In the genomic region with DNA sequence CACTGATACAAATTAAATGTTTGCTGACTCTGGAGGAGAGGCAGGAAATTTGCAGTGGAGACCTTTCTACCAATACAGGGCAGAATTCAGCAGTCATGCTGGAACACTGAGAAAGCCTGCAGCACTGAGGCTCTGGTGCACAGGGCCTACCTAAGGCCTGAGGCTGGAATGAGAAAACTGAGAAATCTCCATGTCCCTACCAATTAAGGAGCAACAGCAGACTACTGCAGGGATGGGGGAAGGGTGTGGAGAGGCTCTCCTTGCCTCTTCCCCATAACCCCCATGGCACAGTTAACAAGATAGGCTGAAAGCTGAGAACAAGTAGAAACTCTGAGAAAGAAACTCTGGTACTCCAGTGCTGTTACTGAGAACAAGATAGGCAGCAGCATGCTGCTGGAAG, we compare ENCODE assay signal across 15 cellular contexts. TPM values are rescaled to one million over a fixed set of nuclear protein-coding genes. Genes with fewer than 3 reads are reported as not detected.
DNase-seq lines count a peak whose midpoint lies in the region; ATAC-seq and TF ChIP-seq lines count a peak whose summit lies in the region.
"Had no signal": no experiment of that assay in that cellular context is flagged by ENCODE, and none has a peak within 500 bp of the region (broad histone marks: within the 10 kb centered on the region; RNA-seq: fewer than 3 reads in every experiment).

No MANE protein-coding gene starts in this region.

- H3K4me3 ChIP-seq in H7 (ENCODE audit: insufficient read depth, low read depth, low read length) = no peak overlapping the region
- peak overlapping the region; percentile 54 for H3K4me3 ChIP-seq in SK-N-MC
- H3K4me3 ChIP-seq in endodermal cell (ENCODE audit: low read length) = no peak overlapping the region
- H3K4me3 ChIP-seq in SK-N-SH (ENCODE audit: low read depth in 2 of 2, low read length in 1 of 2) = no peak overlapping the region
- H3K4me3 ChIP-seq in gastrocnemius medialis = no peak overlapping the region
- H3K4me3 ChIP-seq: A549 had no signal

- no peak overlapping the region for H3K27ac Mint-ChIP-seq in endodermal cell
- peak overlapping the region; percentile 65 for H3K27ac Mint-ChIP-seq in nephron progenitor cell
- H3K27ac Mint-ChIP-seq: CD4-positive, alpha-beta memory T cell had no signal

- TF ChIP-seq CTCF in endodermal cell (conservative IDR thresholded peaks at IDR 0.05) (no peak), nephron progenitor cell (IDR thresholded peaks at IDR 0.05) (no peak), SK-N-SH (IDR thresholded peaks at IDR 0.05) (no peak), gastrocnemius medialis (IDR thresholded peaks at IDR 0.05 in 4 of 5, conservative IDR thresholded peaks at IDR 0.05 in 1 of 5) (no peak)

- no peaks in the 10 kb centered on the region for H4K20me1 ChIP-seq in SK-N-SH (ENCODE audit: insufficient read depth)

- H3K9ac ChIP-seq in SK-N-MC (ENCODE audit: insufficient read length) (peak overlapping the region; percentile 29), endodermal cell (ENCODE audit: extremely low read depth, low read length, poor library complexity, severe bottlenecking) (no peak overlapping the region), SK-N-SH (no peak overlapping the region)

- no peaks in the 10 kb centered on the region for H3K36me3 Mint-ChIP-seq in endodermal cell (ENCODE audit: low read depth)
- H3K36me3 Mint-ChIP-seq in nephron progenitor cell (ENCODE audit: low read depth) = no peaks in the 10 kb centered on the region

- H3K27me3 ChIP-seq in H7 (ENCODE audit: control insufficient read depth, insufficient read depth, low read length) (no peaks in the 10 kb centered on the region), endodermal cell (ENCODE audit: control insufficient read depth, insufficient read depth, low read length, poor library complexity, severe bottlenecking) (no peaks in the 10 kb centered on the region), SK-N-SH (ENCODE audit: insufficient read depth) (no peaks in the 10 kb centered on the region), gastrocnemius medialis (no peaks in the 10 kb centered on the region)
- H3K27me3 ChIP-seq: BE2C had no signal

- no peaks in the 10 kb centered on the region for H3K27me3 Mint-ChIP-seq in endodermal cell (ENCODE audit: insufficient read depth)
- H3K27me3 Mint-ChIP-seq in nephron progenitor cell (ENCODE audit: low read depth, poor library complexity) = no peaks in the 10 kb centered on the region
- H3K27me3 Mint-ChIP-seq: CD4-positive, alpha-beta memory T cell had no signal

- ATAC-seq in sciatic nerve (no peak), gastrocnemius medialis (no peak)
- ATAC-seq: A549 had no signal

- H3K27ac ChIP-seq in SK-N-MC (peak overlapping the region; percentile 77), endodermal cell (ENCODE audit: low read depth, low read length) (no peak overlapping the region), SK-N-SH (ENCODE audit: low read depth in 2 of 2, low read length in 1 of 2) (no peak overlapping the region), gastrocnemius medialis (no peak overlapping the region)
- H3K27ac ChIP-seq: A549, C4-2B had no signal

- no peak for TF ChIP-seq RAD21 in SK-N-SH (IDR thresholded peaks at IDR 0.05; ENCODE audit: low read length)

- H3K79me2 ChIP-seq in SK-N-SH (ENCODE audit: insufficient read depth) = no peaks in the 10 kb centered on the region

- POLR2A ChIA-PET in SK-N-SH (lab: Yijun Ruan, JAX) = no interaction called here

- H3K9me3 Mint-ChIP-seq in endodermal cell = no peaks in the 10 kb centered on the region
- no peaks in the 10 kb centered on the region for H3K9me3 Mint-ChIP-seq in nephron progenitor cell
- H3K9me3 Mint-ChIP-seq: CD4-positive, alpha-beta memory T cell had no signal

- TF ChIP-seq EP300 in SK-N-SH (IDR thresholded peaks at IDR 0.05; ENCODE audit: borderline replicate concordance in 1 of 2, low read depth in 1 of 2, low read length in 1 of 2) = no peak

- CTCF ChIA-PET in SK-N-SH (lab: Yijun Ruan, JAX) = no interaction called here

- no peak overlapping the region for H2AFZ ChIP-seq in SK-N-SH (ENCODE audit: low read depth)

- peak; percentile 8 for DNase-seq in H7
- no peak for DNase-seq in SK-N-MC (ENCODE audit: low read depth, low spot score)
- DNase-seq in endodermal cell = peak; percentile 43
- peak; percentile 3 for DNase-seq in nephron progenitor cell
- DNase-seq in SK-N-SH = no peak
- no peak for DNase-seq in sciatic nerve (ENCODE audit: low spot score)
- no peak for DNase-seq in NCI-H1417 (lab: John Stamatoyannopoulos, UW)
- DNase-seq in gastrocnemius medialis = no peak
- DNase-seq: BE2C; CD4-positive, alpha-beta memory T cell; DMS79; GDM1; IMR-90 had no signal

- H3K4me3 Mint-ChIP-seq in endodermal cell = no peak overlapping the region
- no peak overlapping the region for H3K4me3 Mint-ChIP-seq in nephron progenitor cell
- H3K4me3 Mint-ChIP-seq: CD4-positive, alpha-beta memory T cell had no signal

- H3K36me3 ChIP-seq in H7 (replicated peaks; ENCODE audit: control insufficient read depth, insufficient read depth, low read length) (no peaks in the 10 kb centered on the region), SK-N-MC (ENCODE audit: insufficient read depth, low read length) (no peaks in the 10 kb centered on the region), endodermal cell (ENCODE audit: control insufficient read depth, insufficient read depth, low read length) (no peaks in the 10 kb centered on the region), SK-N-SH (replicated peaks in 1 of 2; ENCODE audit: control insufficient read depth in 1 of 2, insufficient read depth in 2 of 2, low read length in 1 of 2) (peaks cover 0 to 3% of the 10 kb centered on the region in 2 experiments), gastrocnemius medialis (peaks cover 0 to 30% of the 10 kb centered on the region in 2 donors)
- H3K36me3 ChIP-seq: BE2C had no signal

- in situ Hi-C loops in gastrocnemius medialis (cut with MboI; ENCODE audit: low sequenced_read_pairs in 4 of 4) = loop anchor here in 1 of 4 donors (10.0 kb wide), 1 partner anchor 81 kb away; no protein-coding TSS in a partner anchor

- no peak overlapping the region for H3K4me2 ChIP-seq in SK-N-SH
- H3K4me2 ChIP-seq: A549 had no signal

- intact Hi-C loops in sciatic nerve (cut with DNase I) = no loop called here
- intact Hi-C loops in gastrocnemius medialis (cut with DNase I; ENCODE audit: low total_unique reads) = no loop called here

- H3F3A ChIP-seq in SK-N-SH (replicated peaks; ENCODE audit: insufficient read depth) = no peaks in the 10 kb centered on the region

- H3K9me2 ChIP-seq in SK-N-SH = no peaks in the 10 kb centered on the region

- H3K4me1 ChIP-seq in endodermal cell (ENCODE audit: control insufficient read depth, insufficient read depth, low read length) = peaks cover 4% of the 10 kb centered on the region
- H3K4me1 ChIP-seq in SK-N-SH (ENCODE audit: control insufficient read depth in 1 of 2, insufficient read depth in 2 of 2, low read depth in 1 of 2, low read length in 1 of 2) = no peaks in the 10 kb centered on the region
- no peaks in the 10 kb centered on the region for H3K4me1 ChIP-seq in gastrocnemius medialis
- H3K4me1 ChIP-seq: A549, BE2C had no signal

- H3K9me3 ChIP-seq in SK-N-MC (ENCODE audit: low read depth, low read length) (no peaks in the 10 kb centered on the region), endodermal cell (ENCODE audit: control insufficient read depth, low read length) (no peaks in the 10 kb centered on the region), SK-N-SH (no peaks in the 10 kb centered on the region), gastrocnemius medialis (no peaks in the 10 kb centered on the region)
- H3K9me3 ChIP-seq: A549, BE2C had no signal

- TF ChIP-seq POLR2A in gastrocnemius medialis (IDR thresholded peaks at IDR 0.05) = no peak

- H3K4me1 Mint-ChIP-seq in endodermal cell (peaks cover 8% of the 10 kb centered on the region), nephron progenitor cell (peaks cover 8% of the 10 kb centered on the region)

TF ChIP-seq in SK-N-SH, 30 proteins besides CTCF, POLR2A, EP300 and RAD21:
- TF ChIP-seq NFIC (IDR thresholded peaks at IDR 0.05; ENCODE audit: borderline replicate concordance) (no peak), ELF1 (IDR thresholded peaks at IDR 0.05) (no peak), FOXJ3 (CRISPR knock-in tag; IDR thresholded peaks at IDR 0.05) (no peak)

RNA-seq across cellular contexts. Expression of a gene that starts 10.5 kb away (rescaled TPM):
- 1.3 and 1.4 TPM in 2 replicates for total RNA-seq in H7 (2014; rRNA removed; shearing (Covaris generic))
- total RNA-seq in endodermal cell (1 to 10 TPM; 1.8 to 1.9 TPM), sciatic nerve (12.2 TPM), gastrocnemius medialis (1 to 10 TPM; 1.8 to 4.7 (median 3.1) TPM)
- polyA plus RNA-seq in endodermal cell (2013, experiment 1 of 2) = 2.4 TPM
- polyA plus RNA-seq in endodermal cell (2013, experiment 2 of 2) = 0.99 TPM
- 2.9 and 3.9 TPM in 2 replicates for polyA plus RNA-seq in SK-N-SH (2012; rRNA removed)
- 6.0 and 6.3 TPM in 2 replicates for polyA plus RNA-seq in SK-N-SH (2012; cell fraction: cytosol; rRNA removed)
- polyA plus RNA-seq in SK-N-SH (2012; cell fraction: nucleus; rRNA removed) = 1.3 and 2.8 TPM in 2 replicates

RNA-seq across cellular contexts. Expression of a gene that starts 31.4 kb away (rescaled TPM):
- 16.8 and 17.6 TPM in 2 replicates for total RNA-seq in H7 (2014; rRNA removed; shearing (Covaris generic))
- total RNA-seq in endodermal cell (10 to 100 TPM; 46.5 to 47.0 TPM), sciatic nerve (31.4 TPM), gastrocnemius medialis (1 to 10 TPM; 5.0 to 8.2 (median 6.2) TPM)
- polyA plus RNA-seq in endodermal cell (2013, experiment 1 of 2) = 21.2 TPM
- 21.4 TPM for polyA plus RNA-seq in endodermal cell (2013, experiment 2 of 2)
- 6.5 and 9.5 TPM in 2 replicates for polyA plus RNA-seq in SK-N-SH (2012; rRNA removed)
- 11.6 and 14.4 TPM in 2 replicates for polyA plus RNA-seq in SK-N-SH (2012; cell fraction: cytosol; rRNA removed)
- 2.3 and 6.3 TPM in 2 replicates for polyA plus RNA-seq in SK-N-SH (2012; cell fraction: nucleus; rRNA removed)

Comparison
In these comparisons a context has a peak if more than half of its experiments do, and no peak if none do; other contexts are left out.
1. DNase-seq: peak in H7 (single experiment), endodermal cell (single experiment) and nephron progenitor cell (single experiment); none in SK-N-MC (single experiment), SK-N-SH (single experiment), sciatic nerve (single experiment), NCI-H1417 (0 of 3) and gastrocnemius medialis (0 of 2).